Comparison of ENCODE assay signal across 8 cellular contexts in genomic region chr4:170027181-170027829, GRCh38. TPM values are rescaled to one million over a fixed set of nuclear protein-coding genes. Genes with fewer than 3 reads are reported as not detected.
DNase-seq lines count a peak whose midpoint lies in the region; ATAC-seq, FAIRE-seq and TF ChIP-seq lines count a peak whose summit lies in the region.

No MANE protein-coding gene starts in this region.

- H3K9ac ChIP-seq in kidney (ENCODE audit: low read length in 2 of 2), result peak overlapping the region in 1 of 2 donors; percentile 69

- H3K4me3 ChIP-seq in AG04449 (ENCODE audit: low read depth, low read length) (peak overlapping the region; percentile 83), kidney (ENCODE audit: low read length in 2 of 2) (peak overlapping the region; percentile 87 to 92)

- ATAC-seq in GM18907 (IDR thresholded peaks at IDR 0.05; ENCODE audit: unreplicated experiment) (peak; percentile 83), HG03159 (IDR thresholded peaks at IDR 0.05; ENCODE audit: unreplicated experiment) (peak; percentile 77)

- peak; percentile 51 for FAIRE-seq in colon (lab: Jason Lieb, UNC)
- no peak for FAIRE-seq in kidney (lab: Jason Lieb, UNC)

- DNase-seq in AG04449 (ENCODE audit: low read depth, low spot score), result peak; percentile 88
- DNase-seq in NCI-H2227 treated with DMSO at 0.1 percent for 48 hours (lab: John Stamatoyannopoulos, UW), result peak; percentile 86
- peak; percentile 88 to 91 for DNase-seq in activated CD4-positive, alpha-beta T cell treated with anti-CD3 and anti-CD28 coated beads for 4 hours
- DNase-seq in kidney, result peak; percentile 96
- DNase-seq in stimulated activated CD4-positive, alpha-beta T cell treated with anti-CD3 and anti-CD28 coated beads, Interleukin-12 subunit alpha, Interleukin-12 subunit beta, amount 100 ng/mL, for 4 hours, result peak; percentile 92

- no peaks in the 10 kb centered on the region for H3K36me3 ChIP-seq in kidney (ENCODE audit: control insufficient read depth in 1 of 2, insufficient read depth in 2 of 2, low read length in 2 of 2)

- CTCF ChIA-PET in AG04449 (lab: Yijun Ruan, JAX), result interaction anchor here (1.0 to 11.0 kb wide), 5 partner anchors 14 to 223 kb away, joined by 4 to 89 read pairs (median 5); no protein-coding TSS in a partner anchor

- intact Hi-C loops in kidney (cut with DNase I), result no loop called here

- no peak for TF ChIP-seq CTCF in AG04449 (IDR thresholded peaks at IDR 0.05; ENCODE audit: insufficient read depth, low read length, missing control alignments)
- no peak for TF ChIP-seq CTCF in kidney (IDR thresholded peaks at IDR 0.05; ENCODE audit: borderline replicate concordance, extremely low read depth, insufficient read depth)

- POLR2A ChIA-PET in AG04449 (lab: Yijun Ruan, JAX), result interaction anchor here (0.5 kb wide), 1 partner anchor 65 kb away, joined by 3 read pairs; no protein-coding TSS in a partner anchor

- H3K27ac ChIP-seq in kidney (ENCODE audit: low read depth in 2 of 2, low read length in 2 of 2), result peak overlapping the region; percentile 47 to 69

- H3K9me3 ChIP-seq in kidney (ENCODE audit: control insufficient read depth in 1 of 2, low read length in 2 of 2), result no peaks in the 10 kb centered on the region

- H3K4me1 ChIP-seq in kidney (ENCODE audit: control insufficient read depth in 1 of 2, insufficient read depth in 1 of 2, low read depth in 1 of 2, low read length in 2 of 2), result peaks cover 0 to 13% of the 10 kb centered on the region in 2 donors

RNA-seq across cellular contexts. Expression of gene MFAP3L, which starts 1.1 kb away (rescaled TPM):
- 35.1 TPM for total RNA-seq in kidney
- 18.4 TPM for polyA plus RNA-seq in kidney (ENCODE audit: insufficient read depth, low read depth, low replicate concordance)

Comparison
In these comparisons a context has a peak if more than half of its experiments do, and no peak if none do; other contexts are left out.
1. Peak in every context shown above with its lines: DNase-seq, ATAC-seq, H3K4me3 ChIP-seq and H3K27ac ChIP-seq.